ENCODE assay signal across 6 cellular contexts in the genomic region with DNA sequence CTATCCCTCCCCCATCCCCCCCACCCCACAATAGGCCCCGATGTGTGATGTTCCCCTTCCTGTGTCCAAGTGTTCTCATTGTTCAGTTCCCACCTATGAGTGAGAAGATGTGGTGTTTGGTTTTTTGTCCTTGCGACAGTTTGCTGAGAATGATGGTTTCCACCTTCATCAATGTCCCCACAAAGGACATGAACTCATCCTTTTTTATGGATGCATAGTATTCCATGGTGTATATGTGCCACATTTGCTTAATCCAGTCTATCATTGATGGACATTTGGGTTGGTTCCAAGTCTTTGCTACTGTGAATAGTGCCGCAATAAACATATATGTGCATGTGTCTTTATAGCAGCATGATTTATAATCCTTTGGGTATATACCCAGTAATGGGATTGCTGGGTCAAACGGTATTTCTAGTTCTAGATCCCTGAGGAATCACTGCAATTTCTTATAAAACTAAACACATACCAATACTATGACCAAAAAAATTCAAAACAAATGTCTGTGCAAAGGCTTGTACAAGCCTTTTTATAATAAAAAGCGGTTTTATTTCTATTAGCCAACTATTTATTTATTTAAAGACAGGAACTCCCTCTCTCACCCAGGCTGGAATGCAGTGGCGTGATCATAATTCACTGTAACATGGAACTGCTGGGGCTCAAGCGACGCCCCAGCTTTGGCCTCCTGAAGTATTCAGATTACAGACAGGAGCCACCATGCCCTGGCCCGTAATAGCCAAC. TPM values are rescaled to one million over a fixed set of nuclear protein-coding genes. Genes with fewer than 3 reads are reported as not detected.
DNase-seq lines count a peak whose midpoint lies in the region; ATAC-seq and TF ChIP-seq lines count a peak whose summit lies in the region.
"Not testable (repeated sequence)": the region's sequence is repeated elsewhere in the genome, so short reads cannot be mapped to it uniquely, and the experiment has no call there.

No MANE protein-coding gene starts in this region.

- CTCF ChIA-PET in HEK293 (lab: Yijun Ruan, JAX) = interaction anchor here (0.6 to 0.7 kb wide), 3 partner anchors 69 to 214 kb away, joined by 4 read pairs; no protein-coding TSS in a partner anchor
- CTCF ChIA-PET in Panc1 (lab: Charles Lee) = not testable (repeated sequence)

- not testable (repeated sequence) for H3K36me3 ChIP-seq in HEK293 (ENCODE audit: control insufficient read depth in 2 of 2, insufficient read depth in 1 of 2, low read length in 2 of 2); Panc1 (ENCODE audit: control insufficient read depth, insufficient read depth, low read length)

- H3K36me3 Mint-ChIP-seq in chondrocyte (ENCODE audit: low read depth) = not testable (repeated sequence)

- not testable (repeated sequence) for H3K4me1 ChIP-seq in HEK293 (ENCODE audit: control insufficient read depth, insufficient read depth, low read length); Panc1 (ENCODE audit: control insufficient read depth, insufficient read depth, low read length)

- H3K9me3 ChIP-seq in HEK293 (ENCODE audit: control insufficient read depth, insufficient read depth, low read depth, low read length); Panc1 (ENCODE audit: control insufficient read depth, insufficient read depth, low read depth, low read length): not testable (repeated sequence)

- not testable (repeated sequence) for ATAC-seq in Panc1

- H3K27me3 ChIP-seq in Panc1 (ENCODE audit: control insufficient read depth, insufficient read depth, low read length) = not testable (repeated sequence)

- BruUV-seq in Panc1 (replicated peaks; lab: Mats Ljungman, UMichigan) = TSS peak; percentile 65

- not testable (repeated sequence) for H3K27ac ChIP-seq in HEK293 (ENCODE audit: extremely low read depth, low read depth, low read length); Panc1 (ENCODE audit: low read length)

- DNase-seq in AG10803 (ENCODE audit: low read depth) = peak; percentile 46
- not testable (repeated sequence) for DNase-seq in Panc1 (ENCODE audit: low read depth, low spot score); chondrocyte (ENCODE audit: low spot score)
- peak; percentile 51 for DNase-seq in fibroblast of peridontal ligament (ENCODE audit: extremely low read depth)
- peak; percentile 57 for DNase-seq in iris pigment epithelial cell (ENCODE audit: low read depth)

- in situ Hi-C loops in Panc1 (cut with HindIII; ENCODE audit: low pct_unique_long_range_greater_than_20kb, low sequenced_read_pairs) = not testable (repeated sequence)

- intact Hi-C loops in Panc1 (cut with micrococcal nuclease; ENCODE audit: unreplicated experiment) = not testable (repeated sequence)

- H3K4me3 Mint-ChIP-seq in chondrocyte (ENCODE audit: unreplicated experiment) = not testable (repeated sequence)

- H3K9me3 Mint-ChIP-seq in chondrocyte (ENCODE audit: low read depth) = not testable (repeated sequence)

- peak overlapping the region; percentile 57 for H3K27ac Mint-ChIP-seq in chondrocyte (ENCODE audit: unreplicated experiment)

- H3K27me3 Mint-ChIP-seq in chondrocyte (ENCODE audit: low read depth) = not testable (repeated sequence)

- POLR2A ChIA-PET in HEK293 (lab: Yijun Ruan, JAX); Panc1 (lab: Charles Lee): not testable (repeated sequence)

- H3K4me3 ChIP-seq in AG10803 (ENCODE audit: low read length); HEK293 (ENCODE audit: low read depth, low read length); Panc1 (ENCODE audit: low read depth in 2 of 2, low read length in 2 of 2): not testable (repeated sequence)

- not testable (repeated sequence) for TF ChIP-seq CTCF in AG10803 (conservative IDR thresholded peaks at IDR 0.05; ENCODE audit: low read length); HEK293 (tag by site-specific recombination; IDR thresholded peaks at IDR 0.05); Panc1 (IDR thresholded peaks at IDR 0.05); chondrocyte (IDR thresholded peaks at IDR 0.05)

- H3K4me1 Mint-ChIP-seq in chondrocyte (ENCODE audit: low read depth) = not testable (repeated sequence)

TF ChIP-seq in HEK293, 187 proteins besides CTCF, POLR2A, EP300 and RAD21:
- TF ChIP-seq ZNF146 (tag by site-specific recombination; IDR thresholded peaks at IDR 0.05) = peak; percentile 80; the same call in 1 of the 2 replicates
- peak; percentile 71 for TF ChIP-seq ZNF214 (tag by site-specific recombination; IDR thresholded peaks at IDR 0.05; ENCODE audit: borderline replicate concordance)
TF ChIP-seq in HEK293: peak in this region for 2; not testable (repeated sequence) for 185.

RNA-seq across cellular contexts. Expression of a gene that starts 19.0 kb away (rescaled TPM):
- total RNA-seq in Panc1 (2021; ENCODE audit: unreplicated experiment) = 15.5 TPM
- 9.5 TPM for polyA plus RNA-seq in Panc1 (2012; ENCODE audit: insufficient read length)
- 22.3 to 25.0 TPM (median 24.0 TPM) in 3 replicates for total RNA-seq in chondrocyte
